9 cellular contexts compared by ENCODE assay signal in the genomic region with DNA sequence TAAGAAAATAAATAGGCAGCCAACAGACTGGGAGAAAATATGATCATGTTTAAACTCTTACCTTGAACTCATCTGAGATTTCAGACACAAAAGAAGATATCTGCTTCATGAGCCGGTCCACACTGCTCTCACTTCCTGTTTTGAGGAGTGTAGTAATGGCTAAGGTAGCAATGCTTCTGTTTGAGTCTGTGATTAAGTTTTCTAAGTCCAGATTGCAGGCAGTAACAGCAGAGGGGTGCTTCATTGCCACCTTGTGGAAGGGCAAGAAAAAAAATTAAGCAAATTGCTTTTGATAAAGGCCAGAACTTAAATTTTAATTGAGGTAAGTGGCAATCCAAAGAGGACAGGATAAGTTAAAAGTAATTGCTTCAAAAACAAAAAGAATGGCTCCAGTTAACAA.
DNase-seq lines count a peak whose midpoint lies in the region; ATAC-seq, FAIRE-seq and TF ChIP-seq lines count a peak whose summit lies in the region.
"Had no signal": no experiment of that assay in that cellular context is flagged by ENCODE, and none has a peak within 500 bp of the region (broad histone marks: within the 10 kb centered on the region; RNA-seq: fewer than 3 reads in every experiment).

No MANE protein-coding gene starts in this region.

- no peak overlapping the region for H3K4me3 ChIP-seq in SJCRH30
- no peak overlapping the region for H3K4me3 ChIP-seq in keratinocyte (ENCODE audit: control insufficient read depth in 2 of 3, extremely low read depth in 1 of 3, insufficient read depth in 2 of 3, low read depth in 1 of 3, low read length in 3 of 3)

- no peaks in the 10 kb centered on the region for H3K79me2 ChIP-seq in keratinocyte (ENCODE audit: control insufficient read depth, insufficient read depth, low read length)

- H3K36me3 ChIP-seq in SJCRH30 (peaks cover 16% of the 10 kb centered on the region), keratinocyte (ENCODE audit: control insufficient read depth in 2 of 2, extremely low read depth in 1 of 2, insufficient read depth in 2 of 2, low read length in 2 of 2) (no peaks in the 10 kb centered on the region)

- no peaks in the 10 kb centered on the region for H3K27me3 Mint-ChIP-seq in activated T-cell treated with anti-CD3 and anti-CD28 coated beads, Interleukin-2, amount 50 U/mL, for 24 hours

- dilution Hi-C loops in keratinocyte (cut with MboI; ENCODE audit: extremely low pct_ligation_motif_present, low sequenced_read_pairs), result no loop called here

- H3K27ac Mint-ChIP-seq in activated T-cell treated with anti-CD3 and anti-CD28 coated beads, Interleukin-2, amount 50 U/mL, for 24 hours, result no peak overlapping the region
- H3K27ac Mint-ChIP-seq: nephron had no signal

- peaks cover 26% of the 10 kb centered on the region for H3K36me3 Mint-ChIP-seq in activated T-cell treated with anti-CD3 and anti-CD28 coated beads, Interleukin-2, amount 50 U/mL, for 24 hours (ENCODE audit: low read depth)

- peaks cover 6% of the 10 kb centered on the region for H3K9me3 Mint-ChIP-seq in activated T-cell treated with anti-CD3 and anti-CD28 coated beads, Interleukin-2, amount 50 U/mL, for 24 hours

- H3K4me2 ChIP-seq in keratinocyte (ENCODE audit: control insufficient read depth, extremely low read depth, insufficient read depth, low read depth, low read length), result peak overlapping the region; percentile 14

- in situ Hi-C loops in G401 (cut with HindIII; ENCODE audit: low sequenced_read_pairs), result no loop called here

- H3K27me3 ChIP-seq in SJCRH30 (no peaks in the 10 kb centered on the region), keratinocyte (ENCODE audit: control insufficient read depth, extremely low read depth, insufficient read depth, low read length) (no peaks in the 10 kb centered on the region)

- peak; percentile 83 for ATAC-seq in GM18909 (IDR thresholded peaks at IDR 0.05; ENCODE audit: poor library complexity, unreplicated experiment)
- ATAC-seq in HG03460 (IDR thresholded peaks at IDR 0.05; ENCODE audit: unreplicated experiment), result peak; percentile 71

- H3K27ac ChIP-seq in SJCRH30, result no peak overlapping the region
- no peak overlapping the region for H3K27ac ChIP-seq in keratinocyte (ENCODE audit: control insufficient read depth, insufficient read depth, low read length)

- H3K4me3 Mint-ChIP-seq in activated T-cell treated with anti-CD3 and anti-CD28 coated beads, Interleukin-2, amount 50 U/mL, for 24 hours, result no peak overlapping the region
- H3K4me3 Mint-ChIP-seq: nephron had no signal

- peak; percentile 43 to 64 (median 50) for TF ChIP-seq CTCF in keratinocyte (optimal IDR thresholded peaks at IDR 0.05 in 1 of 3, IDR thresholded peaks at IDR 0.05 in 1 of 3, conservative IDR thresholded peaks at IDR 0.05 in 1 of 3; ENCODE audit: extremely low read depth in 1 of 3, insufficient read depth in 2 of 3, low read length in 3 of 3)

- H2AFZ ChIP-seq in keratinocyte (ENCODE audit: control insufficient read depth, low read length), result peak overlapping the region; percentile 15

- peaks cover 3% of the 10 kb centered on the region for H3K4me1 Mint-ChIP-seq in activated T-cell treated with anti-CD3 and anti-CD28 coated beads, Interleukin-2, amount 50 U/mL, for 24 hours (ENCODE audit: low read depth)
- H3K4me1 Mint-ChIP-seq: nephron had no signal

- no peak overlapping the region for H3K9ac ChIP-seq in keratinocyte (ENCODE audit: control insufficient read depth, extremely low read depth, insufficient read depth, low read length)

- H3K9me1 ChIP-seq in keratinocyte (ENCODE audit: control insufficient read depth, extremely low read depth, insufficient read depth, low read length), result no peaks in the 10 kb centered on the region

- FAIRE-seq in keratinocyte (lab: Jason Lieb, UNC), result no peak

- H3K4me1 ChIP-seq in SJCRH30 (no peaks in the 10 kb centered on the region), keratinocyte (ENCODE audit: control insufficient read depth, extremely low read depth, insufficient read depth, low read length) (no peaks in the 10 kb centered on the region)

- no peaks in the 10 kb centered on the region for H4K20me1 ChIP-seq in keratinocyte (ENCODE audit: control insufficient read depth, extremely low read depth, insufficient read depth, low read length)

- H3K9me3 ChIP-seq in SJCRH30 (replicated peaks) (peaks cover 6% of the 10 kb centered on the region; the same call in 1 of the 2 replicates), keratinocyte (ENCODE audit: control insufficient read depth, low read depth, low read length) (no peaks in the 10 kb centered on the region)

- peak; percentile 42 for DNase-seq in COR-L47 (lab: John Stamatoyannopoulos, UW)
- DNase-seq in SJCRH30, result peak; percentile 23 to 59
- DNase-seq in keratinocyte (ENCODE audit: low read depth, low spot score), result peak; percentile 17
- DNase-seq in hypothalamus (lab: John Stamatoyannopoulos, UW), result no peak
- no peak for DNase-seq in activated T-cell treated with anti-CD3 and anti-CD28 coated beads, Interleukin-2, amount 50 U/mL, for 24 hours
- no peak for DNase-seq in G401 (ENCODE audit: low spot score)

Comparison
In these comparisons a context has a peak if more than half of its experiments do, and no peak if none do; other contexts are left out.
1. DNase-seq: peak in COR-L47 (single experiment), SJCRH30 (2 of 2) and keratinocyte (single experiment); none in hypothalamus (0 of 51), activated T-cell treated with anti-CD3 and anti-CD28 coated beads, Interleukin-2, amount 50 U/mL, for 24 hours (single experiment) and G401 (single experiment).